In genomic region chr2:54601339-54601738, GRCh38 we compare ENCODE assay signal across 10 cellular contexts.
A peak's percentile ranks its signal among the peaks of the same experiment; 100 is the strongest.
DNase-seq lines count a peak whose midpoint lies in the region; ATAC-seq and TF ChIP-seq lines count a peak whose summit lies in the region.
"Had no signal": no experiment of that assay in that cellular context is flagged by ENCODE, and none has a peak within 500 bp of the region (broad histone marks: within the 10 kb centered on the region; RNA-seq: fewer than 3 reads in every experiment).

No MANE protein-coding gene starts in this region.

- 0 out of 2 replicates have a peak overlapping the region, but pooled peaks have one; percentile 0 for H3K23ac ChIP-seq in IMR-90 (ENCODE audit: low read depth, low read length)

- H3K4me2 ChIP-seq in IMR-90 (ENCODE audit: low read depth, low read length) = no peak overlapping the region
- no peak overlapping the region for H3K4me2 ChIP-seq in neural progenitor cell

- H2AK5ac ChIP-seq in IMR-90 (ENCODE audit: low read depth, low read length) = peak overlapping the region; percentile 48; the same call in 1 of the 2 replicates

- peaks cover 29 to 45% of the 10 kb centered on the region in 2 donors for H3K36me3 Mint-ChIP-seq in CD4-positive, alpha-beta memory T cell
- H3K36me3 Mint-ChIP-seq in endothelial cell (ENCODE audit: low read depth, unreplicated experiment) = peaks cover 70% of the 10 kb centered on the region
- H3K36me3 Mint-ChIP-seq in progenitor cell of endocrine pancreas (ENCODE audit: insufficient read depth) = peaks cover 8% of the 10 kb centered on the region
- peaks cover 30% of the 10 kb centered on the region for H3K36me3 Mint-ChIP-seq in neural progenitor cell
- peaks cover 13% of the 10 kb centered on the region for H3K36me3 Mint-ChIP-seq in glutamatergic neuron (ENCODE audit: unreplicated experiment)

- no peak overlapping the region for H4K91ac ChIP-seq in IMR-90 (ENCODE audit: insufficient read depth, low read depth, low read length)

- H4K20me1 ChIP-seq in IMR-90 (ENCODE audit: insufficient read depth, low read length) (peaks cover 90% of the 10 kb centered on the region), neural progenitor cell (ENCODE audit: low read depth) (peaks cover 53% of the 10 kb centered on the region)

- H2AFZ ChIP-seq in IMR-90 (replicated peaks; ENCODE audit: low read length, poor library complexity) (no peak overlapping the region), neural progenitor cell (replicated peaks) (no peak overlapping the region)

- H3K79me1 ChIP-seq in IMR-90 (ENCODE audit: low read depth in 1 of 2, low read length in 2 of 2) = peaks cover 62 to 95% of the 10 kb centered on the region in 2 experiments

- H3K27me3 ChIP-seq in CD4-positive, alpha-beta memory T cell (ENCODE audit: insufficient read depth, low read length) = no peaks in the 10 kb centered on the region
- H3K27me3 ChIP-seq in IMR-90 (ENCODE audit: control insufficient read depth, insufficient read depth, low read length) = no peaks in the 10 kb centered on the region
- H3K27me3 ChIP-seq in neural progenitor cell = no peaks in the 10 kb centered on the region

- POLR2A ChIA-PET in CD4-positive, alpha-beta memory T cell (lab: Charles Lee; ENCODE audit: partially characterized antibody) = interaction anchor here (0.7 to 22.8 kb wide), 7 partner anchors 11 to 41 kb away, joined by 3 to 304 read pairs (median 4); no protein-coding TSS in a partner anchor
- POLR2A ChIA-PET in IMR-90 (lab: Charles Lee; ENCODE audit: unreplicated experiment) = no interaction called here

- dilution Hi-C loops in IMR-90 (cut with HindIII; ENCODE audit: low sequenced_read_pairs, unreplicated experiment) = no loop called here

- H2BK5ac ChIP-seq in IMR-90 (ENCODE audit: low read depth, low read length, poor library complexity, severe bottlenecking) = no peak overlapping the region

- TF ChIP-seq CTCF in IMR-90 (conservative IDR thresholded peaks at IDR 0.05; ENCODE audit: low read depth, low read length) = no peak
- no peak for TF ChIP-seq CTCF in endothelial cell (IDR thresholded peaks at IDR 0.05; ENCODE audit: unreplicated experiment)
- TF ChIP-seq CTCF in progenitor cell of endocrine pancreas (IDR thresholded peaks at IDR 0.05; ENCODE audit: unreplicated experiment) = no peak
- TF ChIP-seq CTCF in neural progenitor cell (IDR thresholded peaks at IDR 0.05) = no peak
- TF ChIP-seq CTCF in glutamatergic neuron (IDR thresholded peaks at IDR 0.05; ENCODE audit: partially characterized antibody, unreplicated experiment) = no peak

- no peak overlapping the region for H4K8ac ChIP-seq in IMR-90 (ENCODE audit: low read depth in 2 of 2, low read length in 2 of 2)

- H3K9ac ChIP-seq in IMR-90 (ENCODE audit: low read depth, low read length) (no peak overlapping the region), neural progenitor cell (no peak overlapping the region)

- H3F3A ChIP-seq in neural progenitor cell (ENCODE audit: low read depth) = no peaks in the 10 kb centered on the region

- H3K56ac ChIP-seq in IMR-90 (ENCODE audit: extremely low read depth, insufficient read depth, low read length) = no peak overlapping the region

- H2BK120ac ChIP-seq in IMR-90 (ENCODE audit: low read depth, low read length) = no peak overlapping the region

- peaks cover 58% of the 10 kb centered on the region for H3K9me1 ChIP-seq in IMR-90 (ENCODE audit: insufficient read depth, low read length)

- H3K27ac ChIP-seq in CD4-positive, alpha-beta memory T cell (ENCODE audit: low read depth, low read length) = no peak overlapping the region
- H3K27ac ChIP-seq in IMR-90 (ENCODE audit: insufficient read depth, low read length) (no peak overlapping the region), neural progenitor cell (no peak overlapping the region)

- TF ChIP-seq POLR2A in IMR-90 (IDR thresholded peaks at IDR 0.05; ENCODE audit: low read depth, low read length) = no peak

- H2BK20ac ChIP-seq in IMR-90 (ENCODE audit: low read depth, low read length) = no peak overlapping the region

- H3K9me3 Mint-ChIP-seq in CD4-positive, alpha-beta memory T cell = no peaks in the 10 kb centered on the region
- H3K9me3 Mint-ChIP-seq in endothelial cell (ENCODE audit: unreplicated experiment) = peaks cover 4% of the 10 kb centered on the region
- H3K9me3 Mint-ChIP-seq in progenitor cell of endocrine pancreas (ENCODE audit: low read depth) = no peaks in the 10 kb centered on the region
- H3K9me3 Mint-ChIP-seq in neural progenitor cell = no peaks in the 10 kb centered on the region
- H3K9me3 Mint-ChIP-seq in glutamatergic neuron (ENCODE audit: unreplicated experiment) = peaks cover 23% of the 10 kb centered on the region

- H3K14ac ChIP-seq in IMR-90 (replicated peaks; ENCODE audit: low read depth, low read length) = 0 out of 2 replicates have a peak overlapping the region, but pooled peaks have one; percentile 31

- H3K4me1 Mint-ChIP-seq in CD4-positive, alpha-beta memory T cell = peaks cover 82 to 99% (median 94%) of the 10 kb centered on the region in 4 donors
- peaks cover 98% of the 10 kb centered on the region for H3K4me1 Mint-ChIP-seq in endothelial cell (ENCODE audit: unreplicated experiment)
- H3K4me1 Mint-ChIP-seq in progenitor cell of endocrine pancreas (ENCODE audit: low read depth) = peaks cover 85% of the 10 kb centered on the region
- H3K4me1 Mint-ChIP-seq in neural progenitor cell = peaks cover 25% of the 10 kb centered on the region
- peaks cover 48% of the 10 kb centered on the region for H3K4me1 Mint-ChIP-seq in glutamatergic neuron (ENCODE audit: low read depth, unreplicated experiment)

- peaks cover 97% of the 10 kb centered on the region for H3K79me2 ChIP-seq in neural progenitor cell (ENCODE audit: low read depth)

- BruUV-seq in IMR-90 (replicated peaks; lab: Mats Ljungman, UMichigan) = no TSS peak

- H3K9me3 ChIP-seq in CD4-positive, alpha-beta memory T cell (ENCODE audit: control insufficient read depth in 1 of 2, low read length in 2 of 2) = no peaks in the 10 kb centered on the region
- H3K9me3 ChIP-seq in IMR-90 (ENCODE audit: control insufficient read depth, insufficient read depth, low read length) (no peaks in the 10 kb centered on the region), neural progenitor cell (ENCODE audit: low read depth) (no peaks in the 10 kb centered on the region)

- no peak for ATAC-seq in IMR-90 (ENCODE audit: low read depth)
- ATAC-seq: sciatic nerve had no signal

- H3K18ac ChIP-seq in IMR-90 (ENCODE audit: low read depth, low read length) = no peak overlapping the region

- CTCF ChIA-PET in CD4-positive, alpha-beta memory T cell (lab: Charles Lee; ENCODE audit: partially characterized antibody) = interaction anchor here (1.4 to 7.4 kb wide), 7 partner anchors 9 to 79 kb away, joined by 4 to 58 read pairs (median 6); no protein-coding TSS in a partner anchor
- CTCF ChIA-PET in IMR-90 (lab: Yijun Ruan, JAX) = no interaction called here

- no peak for DNase-seq in CD4-positive, alpha-beta memory T cell
- DNase-seq in IMR-90 = no peak
- DNase-seq in endothelial cell (ENCODE audit: low spot score) = no peak
- no peak for DNase-seq in progenitor cell of endocrine pancreas (ENCODE audit: low spot score, unreplicated experiment)
- DNase-seq in SW480 (ENCODE audit: low spot score) = no peak
- DNase-seq in neural progenitor cell (ENCODE audit: low spot score) = no peak
- DNase-seq in glutamatergic neuron = no peak
- DNase-seq in RPMI8226 = no peak
- DNase-seq: T1000 had no signal

- H3K4me1 ChIP-seq in CD4-positive, alpha-beta memory T cell (ENCODE audit: insufficient read depth, low read length) = peaks cover 100% of the 10 kb centered on the region
- peaks cover 30% of the 10 kb centered on the region for H3K4me1 ChIP-seq in IMR-90 (ENCODE audit: control insufficient read depth, insufficient read depth, low read length)
- H3K4me1 ChIP-seq in neural progenitor cell = peaks cover 16% of the 10 kb centered on the region

- no CpG with 5 or more reads among the region's 2 CpGs for WGBS in IMR-90 (ENCODE audit: extremely low coverage in 2 of 2, insufficient read length in 1 of 2), 2 experiments

- H4K5ac ChIP-seq in IMR-90 (ENCODE audit: low read depth, low read length) = no peak overlapping the region

- H3K4ac ChIP-seq in IMR-90 (ENCODE audit: low read depth, low read length) = no peak overlapping the region

- in situ Hi-C loops in IMR-90 (cut with MboI; ENCODE audit: low sequenced_read_pairs) = no loop called here

- peaks cover 6% of the 10 kb centered on the region for H3K36me3 ChIP-seq in CD4-positive, alpha-beta memory T cell (ENCODE audit: insufficient read depth, low read length)
- peaks cover 15% of the 10 kb centered on the region for H3K36me3 ChIP-seq in IMR-90 (ENCODE audit: control insufficient read depth, insufficient read depth, low read length)
- H3K36me3 ChIP-seq in neural progenitor cell = no peaks in the 10 kb centered on the region

- no peak overlapping the region for H3K4me3 ChIP-seq in CD4-positive, alpha-beta memory T cell (ENCODE audit: low read length in 2 of 2)
- H3K4me3 ChIP-seq in IMR-90 (ENCODE audit: insufficient read depth, low read depth, low read length) (no peak overlapping the region), neural progenitor cell (no peak overlapping the region)

- no peak overlapping the region for H2AK9ac ChIP-seq in IMR-90 (replicated peaks; ENCODE audit: low read depth, low read length, poor library complexity)

- H3K27me3 Mint-ChIP-seq in CD4-positive, alpha-beta memory T cell = no peaks in the 10 kb centered on the region
- H3K27me3 Mint-ChIP-seq in endothelial cell (ENCODE audit: unreplicated experiment) (peaks cover 54% of the 10 kb centered on the region), progenitor cell of endocrine pancreas (no peaks in the 10 kb centered on the region), neural progenitor cell (ENCODE audit: insufficient read depth, low read depth) (no peaks in the 10 kb centered on the region), glutamatergic neuron (ENCODE audit: unreplicated experiment) (peaks cover 7% of the 10 kb centered on the region)

- H3K27ac Mint-ChIP-seq in CD4-positive, alpha-beta memory T cell = peak overlapping the region in 6 of 7 donors; percentile 42 to 91 (median 81)
- H3K27ac Mint-ChIP-seq in endothelial cell (ENCODE audit: unreplicated experiment) = no peak overlapping the region
- peak overlapping the region; percentile 91 for H3K27ac Mint-ChIP-seq in progenitor cell of endocrine pancreas
- no peak overlapping the region for H3K27ac Mint-ChIP-seq in neural progenitor cell
- H3K27ac Mint-ChIP-seq in glutamatergic neuron (ENCODE audit: unreplicated experiment) = no peak overlapping the region

- TF ChIP-seq RAD21 in IMR-90 (IDR thresholded peaks at IDR 0.05; ENCODE audit: low read length) = no peak

- intact Hi-C loops in CD4-positive, alpha-beta memory T cell (cut with micrococcal nuclease) = loop anchor here (1.0 kb wide), 1 partner anchor 12 kb away; no protein-coding TSS in a partner anchor
- intact Hi-C loops in IMR-90 (cut with micrococcal nuclease) = no loop called here

- peak overlapping the region in 7 of 8 donors; percentile 5 to 59 (median 48) for H3K4me3 Mint-ChIP-seq in CD4-positive, alpha-beta memory T cell
- H3K4me3 Mint-ChIP-seq in endothelial cell (ENCODE audit: unreplicated experiment) (peak overlapping the region; percentile 79), progenitor cell of endocrine pancreas (ENCODE audit: low read depth) (no peak overlapping the region), neural progenitor cell (no peak overlapping the region), glutamatergic neuron (ENCODE audit: unreplicated experiment) (no peak overlapping the region)

- no peak overlapping the region for H2BK15ac ChIP-seq in IMR-90 (ENCODE audit: low read depth, low read length)

Comparison
In these comparisons a context has a peak if more than half of its experiments do, and no peak if none do; other contexts are left out.
1. H3K27ac Mint-ChIP-seq: peak in CD4-positive, alpha-beta memory T cell (6 of 7) and progenitor cell of endocrine pancreas (single experiment); none in endothelial cell (single experiment), neural progenitor cell (single experiment) and glutamatergic neuron (single experiment).
2. H3K4me3 Mint-ChIP-seq: peak in CD4-positive, alpha-beta memory T cell (7 of 8) and endothelial cell (single experiment); none in progenitor cell of endocrine pancreas (single experiment), neural progenitor cell (single experiment) and glutamatergic neuron (single experiment).